26 cellular contexts compared by ENCODE assay signal in the genomic region with DNA sequence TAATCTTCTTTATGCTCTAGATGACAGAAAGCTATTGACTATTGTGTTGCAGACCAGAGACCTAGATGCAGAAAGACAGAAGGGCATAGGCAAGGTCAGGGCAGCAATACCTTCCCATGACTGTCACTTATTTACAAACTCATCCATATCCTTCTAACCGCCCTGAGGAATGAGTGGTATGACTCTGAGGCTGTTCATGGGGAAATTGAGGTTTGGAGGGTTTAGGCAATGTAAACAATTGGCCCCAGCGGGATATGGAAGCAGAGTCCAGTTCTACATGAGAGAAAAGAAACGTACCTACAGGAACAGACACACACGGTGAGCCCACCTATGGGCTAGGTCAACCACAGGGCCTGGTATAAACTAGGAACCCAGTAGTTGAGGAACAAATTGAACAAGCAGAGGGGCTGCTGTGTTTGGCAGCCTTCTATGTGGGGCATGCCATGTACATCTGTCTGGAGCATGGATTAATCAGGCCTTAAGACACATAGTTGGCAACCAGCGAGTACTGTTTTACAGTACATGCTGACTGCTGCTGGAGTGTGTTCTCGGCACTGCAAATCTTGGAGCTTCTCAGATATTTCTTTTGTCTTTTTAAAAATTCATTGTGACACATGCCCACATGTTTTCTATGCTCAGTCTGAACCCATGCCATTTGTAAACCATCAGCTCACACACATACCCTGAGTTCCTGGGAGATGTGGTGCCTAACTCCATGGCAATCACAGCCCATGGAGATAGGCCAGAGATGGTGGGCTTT.
DNase-seq lines count a peak whose midpoint lies in the region; ATAC-seq, FAIRE-seq and TF ChIP-seq lines count a peak whose summit lies in the region.
"Had no signal": no experiment of that assay in that cellular context is flagged by ENCODE, and none has a peak within 500 bp of the region (broad histone marks: within the 10 kb centered on the region; RNA-seq: fewer than 3 reads in every experiment).

No MANE protein-coding gene starts in this region.

- in situ Hi-C loops in astrocyte of the spinal cord (cut with HindIII; ENCODE audit: low sequenced_read_pairs): no loop called here

- no peaks in the 10 kb centered on the region for H3K36me3 Mint-ChIP-seq in activated naive CD8-positive, alpha-beta T cell treated with anti-CD3 and anti-CD28 coated beads for 36 hours
- no peaks in the 10 kb centered on the region for H3K36me3 Mint-ChIP-seq in stimulated activated naive B cell treated with anti-CD40 and anti-IgM and Interleukin-4, amounts not matched to agents 10 μg/mL and 1 μg/mL and 100 μg/mL, for 72 hours
- H3K36me3 Mint-ChIP-seq: CD14-positive monocyte had no signal

- TF ChIP-seq CTCF in astrocyte of the spinal cord (IDR thresholded peaks at IDR 0.05; ENCODE audit: low read depth, low read length) (no peak), fibroblast of villous mesenchyme (IDR thresholded peaks at IDR 0.05; ENCODE audit: insufficient read depth, low read depth, low read length) (no peak)

- ATAC-seq in HG02870 (IDR thresholded peaks at IDR 0.05; ENCODE audit: unreplicated experiment): no peak
- no peak for ATAC-seq in stimulated activated naive B cell treated with anti-CD40 and anti-IgM and Interleukin-4, amounts not matched to agents 10 μg/mL and 1 μg/mL and 100 μg/mL, for 72 hours (replicated peaks)
- ATAC-seq: GM23338, Right ventricle myocardium inferior, SK-N-SH treated with all-trans-retinoic acid at 6 μM for 48 hours had no signal

- H3K27me3 Mint-ChIP-seq in activated naive CD8-positive, alpha-beta T cell treated with anti-CD3 and anti-CD28 coated beads for 36 hours: no peaks in the 10 kb centered on the region
- peaks cover 0 to 9% of the 10 kb centered on the region in 2 donors for H3K27me3 Mint-ChIP-seq in stimulated activated naive B cell treated with anti-CD40 and anti-IgM and Interleukin-4, amounts not matched to agents 10 μg/mL and 1 μg/mL and 100 μg/mL, for 72 hours

- no peaks in the 10 kb centered on the region for H3K9me3 Mint-ChIP-seq in activated naive CD8-positive, alpha-beta T cell treated with anti-CD3 and anti-CD28 coated beads for 36 hours
- H3K9me3 Mint-ChIP-seq in stimulated activated naive B cell treated with anti-CD40 and anti-IgM and Interleukin-4, amounts not matched to agents 10 μg/mL and 1 μg/mL and 100 μg/mL, for 72 hours: peaks cover 2% of the 10 kb centered on the region in 2 donors
- H3K9me3 Mint-ChIP-seq: GM23338 had no signal

- FAIRE-seq in urothelium cell line (lab: Jason Lieb, UNC): peak; percentile 68
- FAIRE-seq: GM18507 had no signal

- H3K27ac Mint-ChIP-seq in activated naive CD8-positive, alpha-beta T cell treated with anti-CD3 and anti-CD28 coated beads for 36 hours: no peak overlapping the region
- no peak overlapping the region for H3K27ac Mint-ChIP-seq in stimulated activated naive B cell treated with anti-CD40 and anti-IgM and Interleukin-4, amounts not matched to agents 10 μg/mL and 1 μg/mL and 100 μg/mL, for 72 hours
- H3K27ac Mint-ChIP-seq: CD14-positive monocyte, GM23338 had no signal

- H3K4me3 ChIP-seq in astrocyte of the spinal cord (ENCODE audit: low read depth, low read length) (no peak overlapping the region), fibroblast of villous mesenchyme (ENCODE audit: low read depth, low read length) (no peak overlapping the region)
- H3K4me3 ChIP-seq: GM23338, PC-9, SJCRH30 had no signal

- H3K4me3 Mint-ChIP-seq in activated naive CD8-positive, alpha-beta T cell treated with anti-CD3 and anti-CD28 coated beads for 36 hours: no peak overlapping the region
- no peak overlapping the region for H3K4me3 Mint-ChIP-seq in stimulated activated naive B cell treated with anti-CD40 and anti-IgM and Interleukin-4, amounts not matched to agents 10 μg/mL and 1 μg/mL and 100 μg/mL, for 72 hours
- H3K4me3 Mint-ChIP-seq: CD14-positive monocyte, GM23338 had no signal

- H3K4me1 Mint-ChIP-seq in activated naive CD8-positive, alpha-beta T cell treated with anti-CD3 and anti-CD28 coated beads for 36 hours: peaks cover 3% of the 10 kb centered on the region
- H3K4me1 Mint-ChIP-seq in stimulated activated naive B cell treated with anti-CD40 and anti-IgM and Interleukin-4, amounts not matched to agents 10 μg/mL and 1 μg/mL and 100 μg/mL, for 72 hours: no peaks in the 10 kb centered on the region

- DNase-seq in NCI-H510A treated with DMSO at 0.1 percent for 48 hours (lab: John Stamatoyannopoulos, UW): peak; percentile 25
- DNase-seq in NCI-H510A (lab: John Stamatoyannopoulos, UW): no peak
- peak; percentile 51 for DNase-seq in astrocyte of the spinal cord (ENCODE audit: low read depth, low spot score)
- DNase-seq in fibroblast of villous mesenchyme (ENCODE audit: low read depth): peak; percentile 58
- no peak for DNase-seq in urothelium cell line (ENCODE audit: low spot score)
- DNase-seq in activated naive CD8-positive, alpha-beta T cell treated with anti-CD3 and anti-CD28 coated beads for 36 hours: no peak
- no peak for DNase-seq in stimulated activated naive B cell treated with anti-CD40 and anti-IgM and Interleukin-4, amounts not matched to agents 10 μg/mL and 1 μg/mL and 100 μg/mL, for 72 hours
- DNase-seq: BE2C, Calu3, DMS79 treated with DMSO at 0.1 percent for 48 hours, HCEC 1CT, KG1, MM.1S, NCI-H1417, NCI-H1694, NCI-H2029 treated with DMSO at 0.1 percent for 48 hours, NCI-H226, NCI-H526, PC-9, SJCRH30 had no signal

Comparison
In these comparisons a context has a peak if more than half of its experiments do, and no peak if none do; other contexts are left out.
1. DNase-seq: peak in NCI-H510A treated with DMSO at 0.1 percent for 48 hours (single experiment), astrocyte of the spinal cord (single experiment) and fibroblast of villous mesenchyme (single experiment); none in NCI-H510A (single experiment), urothelium cell line (single experiment), activated naive CD8-positive, alpha-beta T cell treated with anti-CD3 and anti-CD28 coated beads for 36 hours (single experiment) and stimulated activated naive B cell treated with anti-CD40 and anti-IgM and Interleukin-4, amounts not matched to agents 10 μg/mL and 1 μg/mL and 100 μg/mL, for 72 hours (single experiment).